In genomic region chr17:62085511-62086408, GRCh38 we compare ENCODE assay signal across 1 cellular context.
TF ChIP-seq lines count a peak whose summit lies in the region.

No MANE protein-coding gene starts in this region.

TF ChIP-seq in SK-N-SH, 30 proteins besides CTCF, POLR2A, EP300 and RAD21 (continued from another document):
- TF ChIP-seq, protein P1, sequence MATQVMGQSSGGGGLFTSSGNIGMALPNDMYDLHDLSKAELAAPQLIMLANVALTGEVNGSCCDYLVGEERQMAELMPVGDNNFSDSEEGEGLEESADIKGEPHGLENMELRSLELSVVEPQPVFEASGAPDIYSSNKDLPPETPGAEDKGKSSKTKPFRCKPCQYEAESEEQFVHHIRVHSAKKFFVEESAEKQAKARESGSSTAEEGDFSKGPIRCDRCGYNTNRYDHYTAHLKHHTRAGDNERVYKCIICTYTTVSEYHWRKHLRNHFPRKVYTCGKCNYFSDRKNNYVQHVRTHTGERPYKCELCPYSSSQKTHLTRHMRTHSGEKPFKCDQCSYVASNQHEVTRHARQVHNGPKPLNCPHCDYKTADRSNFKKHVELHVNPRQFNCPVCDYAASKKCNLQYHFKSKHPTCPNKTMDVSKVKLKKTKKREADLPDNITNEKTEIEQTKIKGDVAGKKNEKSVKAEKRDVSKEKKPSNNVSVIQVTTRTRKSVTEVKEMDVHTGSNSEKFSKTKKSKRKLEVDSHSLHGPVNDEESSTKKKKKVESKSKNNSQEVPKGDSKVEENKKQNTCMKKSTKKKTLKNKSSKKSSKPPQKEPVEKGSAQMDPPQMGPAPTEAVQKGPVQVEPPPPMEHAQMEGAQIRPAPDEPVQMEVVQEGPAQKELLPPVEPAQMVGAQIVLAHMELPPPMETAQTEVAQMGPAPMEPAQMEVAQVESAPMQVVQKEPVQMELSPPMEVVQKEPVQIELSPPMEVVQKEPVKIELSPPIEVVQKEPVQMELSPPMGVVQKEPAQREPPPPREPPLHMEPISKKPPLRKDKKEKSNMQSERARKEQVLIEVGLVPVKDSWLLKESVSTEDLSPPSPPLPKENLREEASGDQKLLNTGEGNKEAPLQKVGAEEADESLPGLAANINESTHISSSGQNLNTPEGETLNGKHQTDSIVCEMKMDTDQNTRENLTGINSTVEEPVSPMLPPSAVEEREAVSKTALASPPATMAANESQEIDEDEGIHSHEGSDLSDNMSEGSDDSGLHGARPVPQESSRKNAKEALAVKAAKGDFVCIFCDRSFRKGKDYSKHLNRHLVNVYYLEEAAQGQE (IDR thresholded peaks at IDR 0.05; ENCODE audit: low read depth, low read length): no peak
- TF ChIP-seq MEF2A (IDR thresholded peaks at IDR 0.05; ENCODE audit: borderline replicate concordance, low read depth): no peak
- TF ChIP-seq NFIC (IDR thresholded peaks at IDR 0.05; ENCODE audit: borderline replicate concordance): no peak
- no peak for TF ChIP-seq RXRA (IDR thresholded peaks at IDR 0.05; ENCODE audit: borderline replicate concordance, low read depth)
- TF ChIP-seq YY1 (IDR thresholded peaks at IDR 0.05; ENCODE audit: low read depth): no peak
- no peak for TF ChIP-seq FOSL2 (IDR thresholded peaks at IDR 0.05; ENCODE audit: borderline replicate concordance, low read depth)
- no peak for TF ChIP-seq ELF1 (IDR thresholded peaks at IDR 0.05)
- TF ChIP-seq, protein P2, sequence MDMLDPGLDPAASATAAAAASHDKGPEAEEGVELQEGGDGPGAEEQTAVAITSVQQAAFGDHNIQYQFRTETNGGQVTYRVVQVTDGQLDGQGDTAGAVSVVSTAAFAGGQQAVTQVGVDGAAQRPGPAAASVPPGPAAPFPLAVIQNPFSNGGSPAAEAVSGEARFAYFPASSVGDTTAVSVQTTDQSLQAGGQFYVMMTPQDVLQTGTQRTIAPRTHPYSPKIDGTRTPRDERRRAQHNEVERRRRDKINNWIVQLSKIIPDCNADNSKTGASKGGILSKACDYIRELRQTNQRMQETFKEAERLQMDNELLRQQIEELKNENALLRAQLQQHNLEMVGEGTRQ (IDR thresholded peaks at IDR 0.05; ENCODE audit: borderline replicate concordance, low read depth, low read length): no peak
- TF ChIP-seq GABPA (IDR thresholded peaks at IDR 0.05; ENCODE audit: low read depth): no peak
- TF ChIP-seq, protein P3, sequence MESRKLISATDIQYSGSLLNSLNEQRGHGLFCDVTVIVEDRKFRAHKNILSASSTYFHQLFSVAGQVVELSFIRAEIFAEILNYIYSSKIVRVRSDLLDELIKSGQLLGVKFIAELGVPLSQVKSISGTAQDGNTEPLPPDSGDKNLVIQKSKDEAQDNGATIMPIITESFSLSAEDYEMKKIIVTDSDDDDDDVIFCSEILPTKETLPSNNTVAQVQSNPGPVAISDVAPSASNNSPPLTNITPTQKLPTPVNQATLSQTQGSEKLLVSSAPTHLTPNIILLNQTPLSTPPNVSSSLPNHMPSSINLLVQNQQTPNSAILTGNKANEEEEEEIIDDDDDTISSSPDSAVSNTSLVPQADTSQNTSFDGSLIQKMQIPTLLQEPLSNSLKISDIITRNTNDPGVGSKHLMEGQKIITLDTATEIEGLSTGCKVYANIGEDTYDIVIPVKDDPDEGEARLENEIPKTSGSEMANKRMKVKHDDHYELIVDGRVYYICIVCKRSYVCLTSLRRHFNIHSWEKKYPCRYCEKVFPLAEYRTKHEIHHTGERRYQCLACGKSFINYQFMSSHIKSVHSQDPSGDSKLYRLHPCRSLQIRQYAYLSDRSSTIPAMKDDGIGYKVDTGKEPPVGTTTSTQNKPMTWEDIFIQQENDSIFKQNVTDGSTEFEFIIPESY (IDR thresholded peaks at IDR 0.05; ENCODE audit: borderline replicate concordance, low read depth): no peak
- no peak for TF ChIP-seq PBX3 (IDR thresholded peaks at IDR 0.05)
